In the genomic region with DNA sequence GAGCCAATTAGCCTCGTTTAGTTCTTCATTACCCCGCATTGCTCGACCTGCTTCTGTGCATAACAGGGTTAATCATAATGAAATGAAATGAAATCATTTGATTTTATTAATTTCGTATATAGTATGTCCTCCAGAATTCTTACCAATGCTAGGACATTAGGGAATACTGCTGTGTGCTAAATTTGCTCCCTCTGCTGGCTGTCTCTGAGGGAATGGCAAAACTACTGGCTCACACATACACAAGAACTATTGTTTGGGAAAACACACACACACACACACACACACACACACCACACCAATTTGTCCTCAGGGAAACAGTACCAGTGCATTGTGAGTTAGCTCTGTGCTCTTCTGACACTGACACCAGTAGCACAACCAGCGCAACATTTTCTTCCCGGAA, we compare ENCODE assay signal across 9 cellular contexts.
A peak's percentile ranks its signal among the peaks of the same experiment; 100 is the strongest.
DNase-seq lines count a peak whose midpoint lies in the region; ATAC-seq and TF ChIP-seq lines count a peak whose summit lies in the region.
"Had no signal": no experiment of that assay in that cellular context is flagged by ENCODE, and none has a peak within 500 bp of the region (broad histone marks: within the 10 kb centered on the region; RNA-seq: fewer than 3 reads in every experiment).

No MANE protein-coding gene starts in this region.

- H3K9ac ChIP-seq in mesendoderm (ENCODE audit: low read length) = no peak overlapping the region

- H3K27ac Mint-ChIP-seq in Calu3 (ENCODE audit: unreplicated experiment) = no peak overlapping the region

- CTCF ChIA-PET in Calu3 (lab: Charles Lee) = no interaction called here

- DNase-seq in Calu3 = peak; percentile 29
- peak; percentile 11 for DNase-seq in NCI-H1694 treated with DMSO at 0.1 percent for 48 hours (lab: John Stamatoyannopoulos, UW)
- DNase-seq in dorsolateral prefrontal cortex = peak in 5 of 10 donors; percentile 13 to 76 (median 58)
- peak; percentile 73 for DNase-seq in mesendoderm
- DNase-seq in NK-92 treated with Interleukin-12 subunit alpha and Interleukin-12 subunit beta, amount 100 ng/mL, for 24 hours (lab: John Stamatoyannopoulos, UW) = no peak
- DNase-seq in HuH-7 (ENCODE audit: low spot score) = no peak
- DNase-seq: NCI-H2081 had no signal

- H2BK120ac ChIP-seq in mesendoderm (ENCODE audit: low read depth, low read length) = no peak overlapping the region

- peak overlapping the region; percentile 62 for H3K56ac ChIP-seq in mesendoderm (ENCODE audit: low read length)

- BruUV-seq in Calu3 (replicated peaks; lab: Mats Ljungman, UMichigan) = no TSS peak

- H3K4ac ChIP-seq in mesendoderm (ENCODE audit: low read depth, low read length) = no peak overlapping the region

- no peak overlapping the region for H3K4me2 ChIP-seq in mesendoderm (ENCODE audit: low read length)

- intact Hi-C loops in Calu3 (cut with micrococcal nuclease; ENCODE audit: unreplicated experiment) (loop anchor here (2.0 to 5.0 kb wide), 2 partner anchors 444 to 626 kb away; no protein-coding TSS in a partner anchor), dorsolateral prefrontal cortex (cut with DNase I) (loop anchor here (5.0 to 10.0 kb wide), 4 partner anchors 79 to 714 kb away; no protein-coding TSS in a partner anchor)

- H3K27me3 ChIP-seq in dorsolateral prefrontal cortex (no peaks in the 10 kb centered on the region), mesendoderm (ENCODE audit: insufficient read depth, low read length, poor library complexity) (no peaks in the 10 kb centered on the region)

- H2BK5ac ChIP-seq in mesendoderm (ENCODE audit: low read length) = no peak overlapping the region

- H3K27ac ChIP-seq in dorsolateral prefrontal cortex = peak overlapping the region in 52 of 59 donors; percentile 3 to 85 (median 74)
- no peak overlapping the region for H3K27ac ChIP-seq in mesendoderm (ENCODE audit: low read depth, low read length)

- ATAC-seq in GM19463 (IDR thresholded peaks at IDR 0.05; ENCODE audit: unreplicated experiment) = no peak
- ATAC-seq in GM21717 (IDR thresholded peaks at IDR 0.05; ENCODE audit: unreplicated experiment) = no peak

- no peaks in the 10 kb centered on the region for H3K36me3 Mint-ChIP-seq in Calu3 (ENCODE audit: insufficient read depth, unreplicated experiment)

- H3K36me3 ChIP-seq in mesendoderm (ENCODE audit: control insufficient read depth, insufficient read depth, low read length) = no peaks in the 10 kb centered on the region

- no peaks in the 10 kb centered on the region for H3K79me2 ChIP-seq in mesendoderm (ENCODE audit: control insufficient read depth, insufficient read depth, low read length)

- no peak overlapping the region for H4K8ac ChIP-seq in mesendoderm (ENCODE audit: low read depth, low read length)

- no peaks in the 10 kb centered on the region for H3K79me1 ChIP-seq in mesendoderm (ENCODE audit: low read length)

- WGBS in mesendoderm (ENCODE audit: extremely low coverage, insufficient coverage, low lambda C conversion rate) = no CpG with 5 or more reads among the region's 6 CpGs

- H3K4me1 ChIP-seq in mesendoderm (ENCODE audit: control insufficient read depth, low read depth, low read length) = peaks cover 4% of the 10 kb centered on the region

- H3K27me3 Mint-ChIP-seq in Calu3 (ENCODE audit: unreplicated experiment) = peaks cover 8% of the 10 kb centered on the region

- H3K4me3 ChIP-seq in dorsolateral prefrontal cortex (peak overlapping the region in 2 of 59 donors; percentile 11 to 14), mesendoderm (ENCODE audit: low read length) (no peak overlapping the region)

- no peak overlapping the region for H3K23ac ChIP-seq in mesendoderm (ENCODE audit: low read length)

- peaks cover 9% of the 10 kb centered on the region for H3K4me1 Mint-ChIP-seq in Calu3 (ENCODE audit: low read depth, unreplicated experiment)

- TF ChIP-seq CTCF in Calu3 (IDR thresholded peaks at IDR 0.05; ENCODE audit: unreplicated experiment) = no peak
- peak; percentile 31 to 71 (median 57) for TF ChIP-seq CTCF in dorsolateral prefrontal cortex (IDR thresholded peaks at IDR 0.05 in 54 of 56, conservative IDR thresholded peaks at IDR 0.05 in 2 of 56; ENCODE audit: low read depth in 1 of 56, partially characterized antibody in 56 of 56)

- no peak overlapping the region for H2BK15ac ChIP-seq in mesendoderm (replicated peaks; ENCODE audit: low read depth)

- H3K4me3 Mint-ChIP-seq in Calu3 (ENCODE audit: low read depth, unreplicated experiment) = no peak overlapping the region

- H3K18ac ChIP-seq in mesendoderm (ENCODE audit: low read length) = no peak overlapping the region

- H4K5ac ChIP-seq in mesendoderm (ENCODE audit: low read length) = no peak overlapping the region

- H3K9me3 Mint-ChIP-seq in Calu3 (ENCODE audit: low read depth, unreplicated experiment) = no peaks in the 10 kb centered on the region

- H2AK5ac ChIP-seq in mesendoderm (ENCODE audit: low read length) = no peak overlapping the region

Comparison
In these comparisons a context has a peak if more than half of its experiments do, and no peak if none do; other contexts are left out.
1. DNase-seq: peak in Calu3 (single experiment), NCI-H1694 treated with DMSO at 0.1 percent for 48 hours (single experiment) and mesendoderm (single experiment); none in NK-92 treated with Interleukin-12 subunit alpha and Interleukin-12 subunit beta, amount 100 ng/mL, for 24 hours (single experiment) and HuH-7 (single experiment).